8 cellular contexts compared by ENCODE assay signal in genomic region chr1:26035959-26036755, GRCh38. TPM values are rescaled to one million over a fixed set of nuclear protein-coding genes. Genes with fewer than 3 reads are reported as not detected.
DNase-seq lines count a peak whose midpoint lies in the region; ATAC-seq and TF ChIP-seq lines count a peak whose summit lies in the region.

No MANE protein-coding gene starts in this region.

- H3K27me3 ChIP-seq in breast epithelium: no peaks in the 10 kb centered on the region
- H3K27me3 ChIP-seq in skeletal muscle tissue (ENCODE audit: control insufficient read depth in 3 of 3, insufficient read depth in 3 of 3, low read length in 3 of 3): no peaks in the 10 kb centered on the region

- peak overlapping the region; percentile 98 to 100 (median 100) for H3K9ac ChIP-seq in skeletal muscle tissue (ENCODE audit: low read depth in 1 of 3, low read length in 3 of 3)

- H3K4me3 ChIP-seq in breast epithelium: peak overlapping the region; percentile 55 to 86 (median 77)
- peak overlapping the region; percentile 88 to 98 (median 94) for H3K4me3 ChIP-seq in skeletal muscle tissue (ENCODE audit: low read length in 3 of 3)

- no peak for TF ChIP-seq POLR2A in breast epithelium (IDR thresholded peaks at IDR 0.05)

- peak; percentile 59 for ATAC-seq in HG02571 (IDR thresholded peaks at IDR 0.05; ENCODE audit: unreplicated experiment)

- no peaks in the 10 kb centered on the region for H3K9me3 ChIP-seq in breast epithelium
- H3K9me3 ChIP-seq in skeletal muscle tissue (ENCODE audit: control insufficient read depth in 3 of 3, low read length in 3 of 3): no peaks in the 10 kb centered on the region

- DNase-seq in NCI-H1436 (lab: John Stamatoyannopoulos, UW): peak; percentile 47
- no peak for DNase-seq in NCI-H1436 treated with DMSO at 0.1 percent for 48 hours (lab: John Stamatoyannopoulos, UW)
- DNase-seq in NAMALWA (ENCODE audit: low spot score): peak; percentile 71
- peak; percentile 66 to 86 for DNase-seq in breast epithelium (ENCODE audit: low spot score in 2 of 2)
- DNase-seq in iPS-NIHi11 (ENCODE audit: low spot score): peak; percentile 95

- H3K27ac ChIP-seq in VCaP (peak overlapping the region; percentile 77), breast epithelium (peak overlapping the region; percentile 74 to 88), skeletal muscle tissue (ENCODE audit: low read depth, low read length) (peak overlapping the region; percentile 100)

- no peaks in the 10 kb centered on the region for H3K36me3 ChIP-seq in breast epithelium
- H3K36me3 ChIP-seq in skeletal muscle tissue (ENCODE audit: control insufficient read depth in 3 of 3, insufficient read depth in 3 of 3, low read length in 3 of 3): peaks cover 0 to 3% (median 0%) of the 10 kb centered on the region in 3 donors

- TF ChIP-seq CTCF in VCaP (conservative IDR thresholded peaks at IDR 0.05): peak; percentile 97
- peak; percentile 98 to 99 (median 99) for TF ChIP-seq CTCF in breast epithelium (IDR thresholded peaks at IDR 0.05)

- H3K4me1 ChIP-seq in breast epithelium (peaks cover 3% of the 10 kb centered on the region in 2 donors), skeletal muscle tissue (ENCODE audit: control insufficient read depth in 3 of 3, insufficient read depth in 3 of 3, low read length in 3 of 3) (peaks cover 24 to 48% (median 42%) of the 10 kb centered on the region in 3 donors)

- intact Hi-C loops in breast epithelium (cut with DNase I; ENCODE audit: low total_unique reads): no loop called here

RNA-seq across cellular contexts. Expression of gene SLC30A2, which starts 9.8 kb away (rescaled TPM):
- total RNA-seq in breast epithelium (1 to 10 TPM in 1 of 3 donors, under 1 TPM in 2; 0.16 to 1.3 (median 0.33) TPM), skeletal muscle tissue (under 0.01 TPM)

RNA-seq across cellular contexts. Expression of gene EXTL1, which starts 14.6 kb away (rescaled TPM):
- total RNA-seq in breast epithelium: 1 to 10 TPM in 1 of 3 donors, under 1 TPM in 1, not detected in 1; 0.98 to 2.8 TPM
- total RNA-seq in skeletal muscle tissue: 0.52 TPM

RNA-seq across cellular contexts. Expression of gene TRIM63, which starts 31.3 kb away (rescaled TPM):
- total RNA-seq in breast epithelium: 1 to 10 TPM in 2 of 3 donors, not detected in 1; 2.2 to 4.0 TPM
- total RNA-seq in skeletal muscle tissue: 30.3 TPM

RNA-seq across cellular contexts. Expression of gene PAFAH2, which starts 38.3 kb away (rescaled TPM):
- total RNA-seq in breast epithelium (10 to 100 TPM in 1 of 3 donors, 1 to 10 TPM in 2; 8.2 to 19.9 (median 9.8) TPM), skeletal muscle tissue (33.9 TPM)
